ENCODE assay signal across 10 cellular contexts in the genomic region with DNA sequence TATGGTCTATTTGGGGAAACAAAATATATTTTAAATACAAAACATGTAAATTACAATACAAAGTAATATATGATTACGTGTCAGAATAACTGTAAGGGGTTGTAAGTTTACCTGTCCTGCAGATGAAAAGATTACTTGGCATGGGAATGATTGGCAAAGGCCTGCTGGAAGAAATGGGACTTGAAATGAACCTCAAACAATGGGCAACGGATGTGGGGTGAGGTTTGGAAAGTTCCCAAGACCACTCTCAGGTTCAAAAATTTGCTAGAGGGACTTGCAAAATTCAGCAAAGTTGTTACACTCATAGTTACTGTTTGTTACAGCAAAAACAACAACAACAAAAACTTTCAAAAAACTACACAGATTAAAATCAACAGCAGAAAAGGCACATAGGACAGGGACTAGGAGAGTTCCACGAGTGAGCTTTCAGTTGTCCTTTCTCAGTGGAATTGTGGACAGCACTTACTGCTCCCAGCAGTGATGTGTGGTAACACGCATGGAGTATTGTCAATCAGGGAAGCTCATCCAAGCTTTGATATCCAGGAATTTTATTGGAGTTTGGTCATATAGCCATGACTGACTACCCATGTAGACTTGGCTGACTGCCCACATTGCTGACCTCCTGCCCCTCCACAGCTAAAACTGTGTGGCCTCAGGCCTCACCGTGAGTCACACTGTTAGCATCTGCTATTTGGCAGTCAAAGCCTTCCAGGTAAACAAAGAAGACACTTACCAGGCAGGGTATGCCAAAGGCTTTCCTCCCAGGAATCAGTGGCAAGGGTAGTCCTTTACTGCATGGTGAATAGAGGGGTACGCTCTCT. TPM values are rescaled to one million over a fixed set of nuclear protein-coding genes. Genes with fewer than 3 reads are reported as not detected.
A peak's percentile ranks its signal among the peaks of the same experiment; 100 is the strongest.
DNase-seq lines count a peak whose midpoint lies in the region; ATAC-seq, FAIRE-seq and TF ChIP-seq lines count a peak whose summit lies in the region.
"Had no signal": no experiment of that assay in that cellular context is flagged by ENCODE, and none has a peak within 500 bp of the region (broad histone marks: within the 10 kb centered on the region; RNA-seq: fewer than 3 reads in every experiment).

No MANE protein-coding gene starts in this region.

- H3K27ac Mint-ChIP-seq in activated CD8-positive, alpha-beta T cell treated with anti-CD3 and anti-CD28 coated beads, Interleukin-2, amount 10 ng/mL, durations not matched to agents 7 days and 5 days, result no peak overlapping the region
- no peak overlapping the region for H3K27ac Mint-ChIP-seq in CD8-positive, alpha-beta T cell

- no peaks in the 10 kb centered on the region for H3K36me3 Mint-ChIP-seq in activated CD8-positive, alpha-beta T cell treated with anti-CD3 and anti-CD28 coated beads, Interleukin-2, amount 10 ng/mL, durations not matched to agents 7 days and 5 days (ENCODE audit: low read depth)
- H3K36me3 Mint-ChIP-seq in CD8-positive, alpha-beta T cell, result peaks cover 6% of the 10 kb centered on the region

- POLR2A ChIA-PET in A549 (lab: Yijun Ruan, JAX), result interaction anchor here (1.0 kb wide), 3 partner anchors 182 to 590 kb away, joined by 3 to 4 read pairs (median 3); a partner anchor contains a TSS
- POLR2A ChIA-PET in activated CD8-positive, alpha-beta T cell treated with anti-CD3 and anti-CD28 coated beads, Interleukin-2, amount 10 ng/mL, durations not matched to agents 7 days and 5 days (lab: Charles Lee), result interaction anchor here (1.1 kb wide), 1 partner anchor 49 kb away, joined by 3 read pairs; no protein-coding TSS in a partner anchor
- POLR2A ChIA-PET in CD8-positive, alpha-beta T cell (lab: Charles Lee), result no interaction called here

- DNase-seq in A549 (ENCODE audit: low read depth in 1 of 2, low spot score in 1 of 2) (peak; percentile 69 to 95), HS-5 (ENCODE audit: low read depth) (peak; percentile 85), amniotic epithelial cell (ENCODE audit: low read depth) (peak; percentile 88), kidney epithelial cell (ENCODE audit: low read depth) (peak; percentile 91), NCI-H1930 (lab: John Stamatoyannopoulos, UW) (no peak)
- no peak for DNase-seq in activated CD8-positive, alpha-beta memory T cell treated with anti-CD3 and anti-CD28 coated beads for 24 hours
- DNase-seq in activated CD8-positive, alpha-beta T cell treated with anti-CD3 and anti-CD28 coated beads, Interleukin-2, amount 10 ng/mL, durations not matched to agents 7 days and 5 days, result no peak
- no peak for DNase-seq in CD8-positive, alpha-beta T cell
- DNase-seq: T-helper 9 cell had no signal

- H3K4me3 ChIP-seq in A549 (peak overlapping the region; percentile 16; the same call in 1 of the 3 replicates), kidney epithelial cell (ENCODE audit: low read depth, low read length) (no peak overlapping the region)
- no peak overlapping the region for H3K4me3 ChIP-seq in CD8-positive, alpha-beta T cell (ENCODE audit: low read depth, low read length)

- FAIRE-seq in A549 (lab: Jason Lieb, UNC), result peak; percentile 99
- FAIRE-seq: frontal cortex had no signal

- H3K9me3 Mint-ChIP-seq in activated CD8-positive, alpha-beta T cell treated with anti-CD3 and anti-CD28 coated beads, Interleukin-2, amount 10 ng/mL, durations not matched to agents 7 days and 5 days (ENCODE audit: insufficient read depth), result no peaks in the 10 kb centered on the region
- H3K9me3 Mint-ChIP-seq in CD8-positive, alpha-beta T cell, result no peaks in the 10 kb centered on the region

- peak in 1 of 2 experiments; percentile 67; a peak in 3 of 5 replicates for TF ChIP-seq EP300 in A549 (IDR thresholded peaks at IDR 0.05)

- 14% methylated on average over 6 of the region's 6 CpGs for WGBS in A549 (ENCODE audit: missing lambda C conversion rate)

- H3K27ac ChIP-seq in A549, result peak overlapping the region; percentile 47 to 78; a peak in 5 of 6 replicates
- no peak overlapping the region for H3K27ac ChIP-seq in CD8-positive, alpha-beta T cell (ENCODE audit: low read depth, low read length)

- H3K36me3 ChIP-seq in kidney epithelial cell (ENCODE audit: control insufficient read depth, insufficient read depth, low read length), result no peaks in the 10 kb centered on the region
- H3K36me3 ChIP-seq in CD8-positive, alpha-beta T cell (ENCODE audit: insufficient read depth, low read length), result no peaks in the 10 kb centered on the region

- H3K27me3 ChIP-seq in kidney epithelial cell (ENCODE audit: control insufficient read depth, insufficient read depth, low read length), result no peaks in the 10 kb centered on the region
- no peaks in the 10 kb centered on the region for H3K27me3 ChIP-seq in CD8-positive, alpha-beta T cell (ENCODE audit: insufficient read depth, low read length)

- no peaks in the 10 kb centered on the region for H3K27me3 Mint-ChIP-seq in activated CD8-positive, alpha-beta T cell treated with anti-CD3 and anti-CD28 coated beads, Interleukin-2, amount 10 ng/mL, durations not matched to agents 7 days and 5 days (ENCODE audit: low read depth)
- no peaks in the 10 kb centered on the region for H3K27me3 Mint-ChIP-seq in CD8-positive, alpha-beta T cell (ENCODE audit: low read depth)

- peak; percentile 98 to 99 for ATAC-seq in A549
- no peak for ATAC-seq in activated CD8-positive, alpha-beta T cell treated with anti-CD3 and anti-CD28 coated beads, Interleukin-2, amount 10 ng/mL, durations not matched to agents 7 days and 5 days
- ATAC-seq in CD8-positive, alpha-beta T cell, result no peak

- H3K4me3 Mint-ChIP-seq in activated CD8-positive, alpha-beta T cell treated with anti-CD3 and anti-CD28 coated beads, Interleukin-2, amount 10 ng/mL, durations not matched to agents 7 days and 5 days, result no peak overlapping the region
- H3K4me3 Mint-ChIP-seq in CD8-positive, alpha-beta T cell, result no peak overlapping the region

- no peak for TF ChIP-seq POLR2A in A549 (IDR thresholded peaks at IDR 0.05; ENCODE audit: low read length)

- intact Hi-C loops in CD8-positive, alpha-beta T cell (cut with DNase I, micrococcal nuclease), result no loop called here

- H3K4me1 ChIP-seq in A549, result peaks cover 63% of the 10 kb centered on the region
- H3K4me1 ChIP-seq in CD8-positive, alpha-beta T cell (ENCODE audit: insufficient read depth, low read length), result no peaks in the 10 kb centered on the region

- TF ChIP-seq CTCF in A549 (IDR thresholded peaks at IDR 0.05) (no peak), kidney epithelial cell (IDR thresholded peaks at IDR 0.05; ENCODE audit: insufficient read depth, low read length, poor library complexity, severe bottlenecking) (no peak)
- TF ChIP-seq CTCF in CD8-positive, alpha-beta T cell (IDR thresholded peaks at IDR 0.05), result no peak

- H3K4me1 Mint-ChIP-seq in activated CD8-positive, alpha-beta T cell treated with anti-CD3 and anti-CD28 coated beads, Interleukin-2, amount 10 ng/mL, durations not matched to agents 7 days and 5 days (ENCODE audit: low read depth), result no peaks in the 10 kb centered on the region
- peaks cover 7% of the 10 kb centered on the region for H3K4me1 Mint-ChIP-seq in CD8-positive, alpha-beta T cell (ENCODE audit: low read depth)

- CTCF ChIA-PET in A549 (lab: Yijun Ruan, JAX), result interaction anchor here (0.6 to 1.5 kb wide), 9 partner anchors 12 to 619 kb away, joined by 3 to 5 read pairs (median 3); no protein-coding TSS in a partner anchor
- CTCF ChIA-PET in activated CD8-positive, alpha-beta T cell treated with anti-CD3 and anti-CD28 coated beads, Interleukin-2, amount 10 ng/mL, durations not matched to agents 7 days and 5 days (lab: Charles Lee), result interaction anchor here (1.0 to 2.0 kb wide), 4 partner anchors 9 to 13 kb away, joined by 3 to 6 read pairs (median 4); no protein-coding TSS in a partner anchor
- CTCF ChIA-PET in CD8-positive, alpha-beta T cell (lab: Charles Lee), result interaction anchor here (1.8 kb wide), 1 partner anchor 465 kb away, joined by 3 read pairs; no protein-coding TSS in a partner anchor

- TF ChIP-seq RAD21 in A549 (conservative IDR thresholded peaks at IDR 0.05 in 1 of 2, IDR thresholded peaks at IDR 0.05 in 1 of 2), result no peak; a peak in 1 of 5 replicates

- H3K9me3 ChIP-seq in A549, result no peaks in the 10 kb centered on the region
- no peaks in the 10 kb centered on the region for H3K9me3 ChIP-seq in CD8-positive, alpha-beta T cell (ENCODE audit: low read length)

- peak overlapping the region; percentile 82 for H3K4me2 ChIP-seq in A549

TF ChIP-seq in A549, 52 proteins besides CTCF, POLR2A, EP300 and RAD21 (continues in another document):
- TF ChIP-seq, protein P1, sequence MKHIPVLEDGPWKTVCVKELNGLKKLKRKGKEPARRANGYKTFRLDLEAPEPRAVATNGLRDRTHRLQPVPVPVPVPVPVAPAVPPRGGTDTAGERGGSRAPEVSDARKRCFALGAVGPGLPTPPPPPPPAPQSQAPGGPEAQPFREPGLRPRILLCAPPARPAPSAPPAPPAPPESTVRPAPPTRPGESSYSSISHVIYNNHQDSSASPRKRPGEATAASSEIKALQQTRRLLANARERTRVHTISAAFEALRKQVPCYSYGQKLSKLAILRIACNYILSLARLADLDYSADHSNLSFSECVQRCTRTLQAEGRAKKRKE (CRISPR knock-in tag; IDR thresholded peaks at IDR 0.05; ENCODE audit: low read depth), result no peak
- TF ChIP-seq MAZ (IDR thresholded peaks at IDR 0.05; ENCODE audit: borderline replicate concordance, low read depth, low read length) (no peak), HOXB13 (CRISPR knock-in tag; IDR thresholded peaks at IDR 0.05; ENCODE audit: low read depth) (no peak), RFX5 (IDR thresholded peaks at IDR 0.05) (no peak), CBX8 (IDR thresholded peaks at IDR 0.05) (no peak), ESRRA (IDR thresholded peaks at IDR 0.05; ENCODE audit: borderline replicate concordance, low read length) (no peak), SMC3 (IDR thresholded peaks at IDR 0.05) (no peak), CHD2 (IDR thresholded peaks at IDR 0.05; ENCODE audit: low read length, partially characterized antibody) (no peak), SREBF2 (IDR thresholded peaks at IDR 0.05) (no peak), NPAS2 (CRISPR knock-in tag; IDR thresholded peaks at IDR 0.05; ENCODE audit: borderline replicate concordance) (no peak), POLR2AphosphoS2 (conservative IDR thresholded peaks at IDR 0.05; ENCODE audit: low read length) (no peak), RCOR1 (IDR thresholded peaks at IDR 0.05; ENCODE audit: low read depth, low read length) (no peak), PHF8 (IDR thresholded peaks at IDR 0.05; ENCODE audit: borderline replicate concordance, low read depth) (no peak), RARB (CRISPR knock-in tag; IDR thresholded peaks at IDR 0.05) (no peak)

RNA-seq across cellular contexts. Expression of a gene that starts 43.8 kb away (rescaled TPM):
- polyA plus RNA-seq in A549 (2011; rRNA removed) (48.5 and 50.4 TPM in 2 replicates), A549 (2017; fragmentation: RNase III; extraction: RNeasy Plus Mini Kit Qiagen cat#74134 plus additional on column Dnase treatment) (16.8 to 20.2 TPM (median 17.3 TPM) in 3 replicates)
- 4.4 TPM in 2 replicates for polyA plus RNA-seq in A549 (2012; cell fraction: cytosol; rRNA removed)
- 3.2 and 4.0 TPM in 2 replicates for polyA plus RNA-seq in A549 (2012; cell fraction: nucleus; rRNA removed)
- polyA minus RNA-seq in A549 (2011; rRNA and poly(A)+ RNA removed), result 50.9 and 65.8 TPM in 2 replicates
- 6.2 and 10.5 TPM in 2 replicates for total RNA-seq in kidney epithelial cell
- total RNA-seq in activated CD8-positive, alpha-beta T cell treated with anti-CD3 and anti-CD28 coated beads, Interleukin-2, amount 10 ng/mL, durations not matched to agents 7 days and 5 days, result 10 to 100 TPM; 11.7 to 12.5 TPM
- 1 to 10 TPM; 6.0 to 7.0 TPM for total RNA-seq in CD8-positive, alpha-beta T cell

Comparison
In these comparisons a context has a peak if more than half of its experiments do, and no peak if none do; other contexts are left out.
1. ATAC-seq: peak in A549 (2 of 2); none in activated CD8-positive, alpha-beta T cell treated with anti-CD3 and anti-CD28 coated beads, Interleukin-2, amount 10 ng/mL, durations not matched to agents 7 days and 5 days (single experiment) and CD8-positive, alpha-beta T cell (single experiment).
2. DNase-seq: peak in A549 (2 of 2), HS-5 (single experiment), amniotic epithelial cell (single experiment) and kidney epithelial cell (single experiment); none in activated CD8-positive, alpha-beta memory T cell treated with anti-CD3 and anti-CD28 coated beads for 24 hours (single experiment), activated CD8-positive, alpha-beta T cell treated with anti-CD3 and anti-CD28 coated beads, Interleukin-2, amount 10 ng/mL, durations not matched to agents 7 days and 5 days (single experiment), CD8-positive, alpha-beta T cell (0 of 7) and NCI-H1930 (0 of 2).